In genomic region chr1:119986007-119986497, GRCh38 we compare ENCODE assay signal across 16 cellular contexts.
DNase-seq lines count a peak whose midpoint lies in the region; ATAC-seq and TF ChIP-seq lines count a peak whose summit lies in the region.
"Had no signal": no experiment of that assay in that cellular context is flagged by ENCODE, and none has a peak within 500 bp of the region (broad histone marks: within the 10 kb centered on the region; RNA-seq: fewer than 3 reads in every experiment).

No MANE protein-coding gene starts in this region.

- H3K27ac Mint-ChIP-seq in HFFc6 (peak overlapping the region; percentile 50; the same call in 1 of the 2 replicates), natural killer cell (peak overlapping the region; percentile 87 to 93), immature natural killer cell (peak overlapping the region in 1 of 6 donors; percentile 25)

- no peaks in the 10 kb centered on the region for H3K27me3 ChIP-seq in ascending aorta
- no peaks in the 10 kb centered on the region for H3K27me3 ChIP-seq in thoracic aorta (replicated peaks; ENCODE audit: insufficient read depth)
- H3K27me3 ChIP-seq in gastrocnemius medialis, result no peaks in the 10 kb centered on the region
- H3K27me3 ChIP-seq in upper lobe of right lung, result no peaks in the 10 kb centered on the region

- in situ Hi-C loops in gastrocnemius medialis (cut with MboI; ENCODE audit: low sequenced_read_pairs in 4 of 4), result no loop called here

- H3K4me1 ChIP-seq in ascending aorta (peaks cover 12 to 30% of the 10 kb centered on the region in 2 donors), thoracic aorta (ENCODE audit: control insufficient read depth in 1 of 2, low read depth in 2 of 2) (peaks cover 33 to 75% of the 10 kb centered on the region in 2 donors), gastrocnemius medialis (peaks cover 19 to 22% of the 10 kb centered on the region in 2 donors), upper lobe of right lung (peaks cover 18% of the 10 kb centered on the region)

- H3K27ac ChIP-seq in ascending aorta (peak overlapping the region; percentile 69 to 70), thoracic aorta (peak overlapping the region; percentile 57 to 59), gastrocnemius medialis (no peak overlapping the region), upper lobe of right lung (no peak overlapping the region)
- H3K27ac ChIP-seq: PC-9 had no signal

- no peaks in the 10 kb centered on the region for H3K27me3 Mint-ChIP-seq in HFFc6 (ENCODE audit: insufficient read depth)
- H3K27me3 Mint-ChIP-seq in natural killer cell (ENCODE audit: low read depth in 2 of 2), result no peaks in the 10 kb centered on the region
- H3K27me3 Mint-ChIP-seq in immature natural killer cell (ENCODE audit: low read depth in 3 of 3), result no peaks in the 10 kb centered on the region

- ATAC-seq in natural killer cell, result no peak
- no peak for ATAC-seq in thoracic aorta (ENCODE audit: insufficient number of reproducible peaks, low FRiP score, low read depth)
- ATAC-seq in GM18907 (IDR thresholded peaks at IDR 0.05; ENCODE audit: unreplicated experiment), result no peak
- ATAC-seq in gastrocnemius medialis, result no peak
- no peak for ATAC-seq in upper lobe of right lung
- ATAC-seq: HCT116 had no signal

- H3K4me3 Mint-ChIP-seq in HFFc6, result no peak overlapping the region
- no peak overlapping the region for H3K4me3 Mint-ChIP-seq in natural killer cell
- no peak overlapping the region for H3K4me3 Mint-ChIP-seq in immature natural killer cell

- no peak for TF ChIP-seq POLR2A in gastrocnemius medialis (IDR thresholded peaks at IDR 0.05)

- intact Hi-C loops in ascending aorta (cut with DNase I) (loop anchor here (5.0 kb wide), 1 partner anchor 34 kb away; no protein-coding TSS in a partner anchor), natural killer cell (cut with micrococcal nuclease) (no loop called here), gastrocnemius medialis (cut with DNase I; ENCODE audit: low total_unique reads) (no loop called here), upper lobe of right lung (cut with DNase I) (no loop called here)

- H3K9me3 ChIP-seq in ascending aorta, result no peaks in the 10 kb centered on the region
- no peaks in the 10 kb centered on the region for H3K9me3 ChIP-seq in thoracic aorta
- H3K9me3 ChIP-seq in gastrocnemius medialis, result no peaks in the 10 kb centered on the region
- no peaks in the 10 kb centered on the region for H3K9me3 ChIP-seq in upper lobe of right lung

- H3K4me1 Mint-ChIP-seq in HFFc6 (ENCODE audit: low read depth) (peaks cover 47% of the 10 kb centered on the region), natural killer cell (peaks cover 30 to 32% of the 10 kb centered on the region in 2 donors), immature natural killer cell (peaks cover 22 to 44% of the 10 kb centered on the region in 2 donors)

- H3K36me3 Mint-ChIP-seq in HFFc6 (ENCODE audit: low read depth) (peaks cover 36% of the 10 kb centered on the region), natural killer cell (no peaks in the 10 kb centered on the region), immature natural killer cell (peaks cover 4 to 16% (median 14%) of the 10 kb centered on the region in 3 donors)

- H3K36me3 ChIP-seq in ascending aorta (peaks cover 2 to 7% of the 10 kb centered on the region in 2 donors), thoracic aorta (peaks cover 3% of the 10 kb centered on the region), gastrocnemius medialis (no peaks in the 10 kb centered on the region), upper lobe of right lung (peaks cover 11% of the 10 kb centered on the region)

- no peak for TF ChIP-seq CTCF in HFFc6 (IDR thresholded peaks at IDR 0.05)
- no peak for TF ChIP-seq CTCF in ascending aorta (IDR thresholded peaks at IDR 0.05)
- TF ChIP-seq CTCF in natural killer cell (IDR thresholded peaks at IDR 0.05), result no peak
- no peak for TF ChIP-seq CTCF in thoracic aorta (IDR thresholded peaks at IDR 0.05)
- TF ChIP-seq CTCF in gastrocnemius medialis (IDR thresholded peaks at IDR 0.05 in 4 of 5, conservative IDR thresholded peaks at IDR 0.05 in 1 of 5), result no peak
- TF ChIP-seq CTCF in upper lobe of right lung (IDR thresholded peaks at IDR 0.05), result no peak

- no peak for DNase-seq in HFFc6
- DNase-seq in ascending aorta (ENCODE audit: low spot score in 2 of 2), result no peak
- DNase-seq in natural killer cell, result no peak
- DNase-seq in thoracic aorta (ENCODE audit: low spot score), result no peak
- DNase-seq in immature natural killer cell, result no peak
- DNase-seq in gastrocnemius medialis, result no peak
- no peak for DNase-seq in upper lobe of right lung
- DNase-seq: KBM-7, NCI-H1092, NCI-H146, NCI-H2081 treated with DMSO at 0.1 percent for 48 hours, NCI-H510A treated with DMSO at 0.1 percent for 48 hours, NCI-H82, PC-9 had no signal

- H3K9me3 Mint-ChIP-seq in HFFc6 (no peaks in the 10 kb centered on the region), natural killer cell (no peaks in the 10 kb centered on the region), immature natural killer cell (no peaks in the 10 kb centered on the region)

- H3K4me3 ChIP-seq in ascending aorta (no peak overlapping the region), thoracic aorta (no peak overlapping the region), gastrocnemius medialis (no peak overlapping the region), upper lobe of right lung (no peak overlapping the region)
- H3K4me3 ChIP-seq: PC-9 had no signal

Comparison
In these comparisons a context has a peak if more than half of its experiments do, and no peak if none do; other contexts are left out.
1. H3K27ac ChIP-seq: peak in ascending aorta (2 of 2) and thoracic aorta (2 of 2); none in gastrocnemius medialis (0 of 4) and upper lobe of right lung (single experiment).